In the genomic region with DNA sequence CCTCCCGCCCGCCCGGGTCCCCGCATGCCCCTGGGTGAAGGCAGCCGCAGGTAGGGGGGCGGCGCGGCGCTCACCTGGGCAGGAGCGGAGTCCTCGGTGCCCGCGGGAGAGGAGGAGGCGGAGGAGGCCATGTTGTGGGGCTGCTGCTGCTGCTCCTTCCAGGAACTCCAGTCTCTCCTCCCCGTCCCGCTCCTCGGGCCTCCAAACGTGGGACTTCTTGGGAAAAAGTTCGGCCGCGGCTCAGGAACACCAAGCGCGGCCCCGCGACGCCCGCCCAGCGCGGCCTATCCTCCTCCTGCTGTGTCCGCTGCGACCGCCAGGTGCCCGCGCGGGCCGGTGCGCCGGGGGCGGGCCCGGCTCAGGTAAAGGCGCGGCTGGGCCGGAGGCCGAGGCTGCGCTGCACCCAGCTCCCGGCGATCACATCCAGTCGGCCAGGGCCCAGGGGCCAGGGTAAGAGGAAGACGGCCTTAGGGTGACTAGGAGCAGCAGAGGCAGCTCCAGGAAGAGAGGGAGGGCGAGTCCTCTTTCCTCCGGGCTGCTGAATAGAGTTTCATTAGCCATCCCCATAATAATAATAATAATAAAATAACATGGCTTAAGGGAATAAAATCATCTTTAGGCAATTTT, we compare ENCODE assay signal across 8 cellular contexts. TPM values are rescaled to one million over a fixed set of nuclear protein-coding genes. Genes with fewer than 3 reads are reported as not detected.
A peak's percentile ranks its signal among the peaks of the same experiment; 100 is the strongest.
DNase-seq lines count a peak whose midpoint lies in the region; ATAC-seq and TF ChIP-seq lines count a peak whose summit lies in the region.

No MANE protein-coding gene starts in this region.

- peak in 1 of 2 donors; percentile 42 for TF ChIP-seq POLR2A in uterus (IDR thresholded peaks at IDR 0.05)

- no peak overlapping the region for H3K27ac ChIP-seq in KMS-11
- H3K27ac ChIP-seq in epithelial cell of prostate = peak overlapping the region; percentile 65
- H3K27ac ChIP-seq in uterus = peak overlapping the region in 1 of 2 donors; percentile 39

- intact Hi-C loops in uterus (cut with DNase I; ENCODE audit: low total_unique reads) = no loop called here

- peaks cover 20% of the 10 kb centered on the region for H3K27me3 Mint-ChIP-seq in activated CD8-positive, alpha-beta T cell treated with anti-CD3 and anti-CD28 coated beads, Interleukin-2, amount 10 ng/mL, durations not matched to agents 7 days and 5 days (ENCODE audit: low read depth)
- H3K27me3 Mint-ChIP-seq in nephron (ENCODE audit: low read depth) = peaks cover 46% of the 10 kb centered on the region

- DNase-seq in EH (ENCODE audit: low read depth) (peak; percentile 3), epithelial cell of prostate (ENCODE audit: low read depth, low spot score) (no peak), uterus (peak in 1 of 2 donors; percentile 22), NCI-H2029 (lab: John Stamatoyannopoulos, UW) (no peak)
- DNase-seq in activated CD8-positive, alpha-beta T cell treated with anti-CD3 and anti-CD28 coated beads, Interleukin-2, amount 10 ng/mL, durations not matched to agents 7 days and 5 days = peak; percentile 39

- no peak overlapping the region for H3K27ac Mint-ChIP-seq in activated CD8-positive, alpha-beta T cell treated with anti-CD3 and anti-CD28 coated beads, Interleukin-2, amount 10 ng/mL, durations not matched to agents 7 days and 5 days
- H3K27ac Mint-ChIP-seq in nephron = no peak overlapping the region

- H3K9me3 ChIP-seq in uterus = no peaks in the 10 kb centered on the region

- no peak overlapping the region for H3K9ac ChIP-seq in KMS-11

- no peaks in the 10 kb centered on the region for H4K20me1 ChIP-seq in KMS-11 (ENCODE audit: insufficient read depth)

- peaks cover 39% of the 10 kb centered on the region for H3K4me1 Mint-ChIP-seq in activated CD8-positive, alpha-beta T cell treated with anti-CD3 and anti-CD28 coated beads, Interleukin-2, amount 10 ng/mL, durations not matched to agents 7 days and 5 days (ENCODE audit: low read depth)
- no peaks in the 10 kb centered on the region for H3K4me1 Mint-ChIP-seq in nephron

- H3K36me3 Mint-ChIP-seq in activated CD8-positive, alpha-beta T cell treated with anti-CD3 and anti-CD28 coated beads, Interleukin-2, amount 10 ng/mL, durations not matched to agents 7 days and 5 days (ENCODE audit: low read depth) = peaks cover 6% of the 10 kb centered on the region
- no peaks in the 10 kb centered on the region for H3K36me3 Mint-ChIP-seq in nephron (ENCODE audit: low read depth)

- CTCF ChIA-PET in activated CD8-positive, alpha-beta T cell treated with anti-CD3 and anti-CD28 coated beads, Interleukin-2, amount 10 ng/mL, durations not matched to agents 7 days and 5 days (lab: Charles Lee) = no interaction called here

- TF ChIP-seq CTCF in KMS-11 (conservative IDR thresholded peaks at IDR 0.05; ENCODE audit: low read depth, low read length) (no peak), nephron (IDR thresholded peaks at IDR 0.05; ENCODE audit: unreplicated experiment in 3 of 3) (peak; percentile 55 to 58 (median 56)), uterus (IDR thresholded peaks at IDR 0.05) (peak in 2 of 4 experiments; percentile 20 to 69)

- H3K4me1 ChIP-seq in KMS-11 (ENCODE audit: low read depth, poor library complexity, severe bottlenecking) = peaks cover 22% of the 10 kb centered on the region
- no peaks in the 10 kb centered on the region for H3K4me1 ChIP-seq in uterus

- H3K4me3 ChIP-seq in KMS-11 (IDR thresholded peaks at IDR 0.05; ENCODE audit: insufficient read depth, low read depth, low read length) (no peak overlapping the region), uterus (peak overlapping the region; percentile 22 to 53)

- H3K9me3 Mint-ChIP-seq in activated CD8-positive, alpha-beta T cell treated with anti-CD3 and anti-CD28 coated beads, Interleukin-2, amount 10 ng/mL, durations not matched to agents 7 days and 5 days (ENCODE audit: insufficient read depth) = no peaks in the 10 kb centered on the region
- H3K9me3 Mint-ChIP-seq in nephron = no peaks in the 10 kb centered on the region

- H2AFZ ChIP-seq in KMS-11 (ENCODE audit: low read depth) = peak overlapping the region; percentile 7; the same call in 1 of the 2 replicates

- peak; percentile 58 for ATAC-seq in GM21526 (IDR thresholded peaks at IDR 0.05; ENCODE audit: low FRiP score, unreplicated experiment)
- ATAC-seq in activated CD8-positive, alpha-beta T cell treated with anti-CD3 and anti-CD28 coated beads, Interleukin-2, amount 10 ng/mL, durations not matched to agents 7 days and 5 days = peak; percentile 89

- H3K27me3 ChIP-seq in KMS-11 (ENCODE audit: insufficient read depth, low read depth) (peaks cover 33% of the 10 kb centered on the region), uterus (peaks cover 0 to 6% of the 10 kb centered on the region in 2 donors)

- H3K36me3 ChIP-seq in KMS-11 (ENCODE audit: insufficient read depth) (no peaks in the 10 kb centered on the region), uterus (no peaks in the 10 kb centered on the region)

- no peaks in the 10 kb centered on the region for H3K79me2 ChIP-seq in KMS-11 (ENCODE audit: insufficient read depth, low read depth)

- POLR2A ChIA-PET in activated CD8-positive, alpha-beta T cell treated with anti-CD3 and anti-CD28 coated beads, Interleukin-2, amount 10 ng/mL, durations not matched to agents 7 days and 5 days (lab: Charles Lee) = interaction anchor here (1.7 kb wide), 1 partner anchor 45 kb away, joined by 4 read pairs; a partner anchor contains a TSS

- H3K4me3 Mint-ChIP-seq in activated CD8-positive, alpha-beta T cell treated with anti-CD3 and anti-CD28 coated beads, Interleukin-2, amount 10 ng/mL, durations not matched to agents 7 days and 5 days = peak overlapping the region; percentile 55
- H3K4me3 Mint-ChIP-seq in nephron = peak overlapping the region; percentile 67 to 76 (median 76)

- H3K4me2 ChIP-seq in KMS-11 = peak overlapping the region; percentile 84

RNA-seq across cellular contexts. Expression of a gene that starts 45.0 kb away (rescaled TPM):
- 100 to 1,000 TPM; 131 to 147 TPM for total RNA-seq in activated CD8-positive, alpha-beta T cell treated with anti-CD3 and anti-CD28 coated beads, Interleukin-2, amount 10 ng/mL, durations not matched to agents 7 days and 5 days
- total RNA-seq in uterus = 10 to 100 TPM in 1 of 4 donors, 1 to 10 TPM in 1, not detected in 2; 3.5 to 98.9 TPM

Comparison
In these comparisons a context has a peak if more than half of its experiments do, and no peak if none do; other contexts are left out.
1. DNase-seq: peak in EH (single experiment) and activated CD8-positive, alpha-beta T cell treated with anti-CD3 and anti-CD28 coated beads, Interleukin-2, amount 10 ng/mL, durations not matched to agents 7 days and 5 days (single experiment); none in epithelial cell of prostate (single experiment) and NCI-H2029 (single experiment).